Comparison of ENCODE assay signal across 9 cellular contexts in the genomic region with DNA sequence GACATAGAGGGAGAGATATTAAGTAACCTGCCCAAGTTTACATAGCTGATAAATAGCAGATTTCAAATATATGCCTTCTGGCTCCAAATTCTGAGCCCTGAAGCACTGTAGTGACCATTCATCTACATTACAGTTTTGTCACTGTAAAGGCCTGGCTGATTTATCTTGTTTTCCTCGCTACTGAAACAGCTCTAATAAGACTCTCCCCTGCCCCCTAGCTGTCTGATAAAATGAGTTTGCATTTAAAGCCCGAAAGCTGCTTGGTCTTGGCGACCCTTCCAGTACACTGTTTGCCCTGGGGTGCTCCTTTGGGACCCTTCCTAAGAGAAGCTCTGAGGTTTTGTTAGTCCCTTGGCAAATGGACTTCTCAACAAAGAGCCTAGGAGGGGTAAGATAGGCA. TPM values are rescaled to one million over a fixed set of nuclear protein-coding genes. Genes with fewer than 3 reads are reported as not detected.
DNase-seq lines count a peak whose midpoint lies in the region; ATAC-seq, FAIRE-seq and TF ChIP-seq lines count a peak whose summit lies in the region.
"Had no signal": no experiment of that assay in that cellular context is flagged by ENCODE, and none has a peak within 500 bp of the region (broad histone marks: within the 10 kb centered on the region; RNA-seq: fewer than 3 reads in every experiment).

No MANE protein-coding gene starts in this region.

- ATAC-seq in HG03354 (IDR thresholded peaks at IDR 0.05; ENCODE audit: poor library complexity, severe bottlenecking, unreplicated experiment), result no peak

- peak; percentile 23 for FAIRE-seq in GM12891 (lab: Jason Lieb, UNC)

- TF ChIP-seq POLR2A in GM12891 (IDR thresholded peaks at IDR 0.05; ENCODE audit: low read depth, low read length), result no peak

- DNase-seq in A172 (ENCODE audit: low spot score) (peak; percentile 2), GM12891 (ENCODE audit: insufficient read length, low spot score) (no peak), RKO (ENCODE audit: low spot score) (peak; percentile 37), glomerular visceral epithelial cell (ENCODE audit: extremely low spot score) (peak; percentile 12), NOMO-1 treated with dmso at 0.1 percent for 144 hours (lab: John Stamatoyannopoulos, UW; ENCODE audit: unreplicated experiment) (no peak), hippocampal formation (lab: John Stamatoyannopoulos, UW) (no peak), NCI-H1436 treated with DMSO at 0.1 percent for 48 hours (lab: John Stamatoyannopoulos, UW) (no peak)
- DNase-seq: activated CD4-positive, CD25-positive, alpha-beta regulatory T cell treated with anti-CD3 and anti-CD28 coated beads, Interleukin-2, amount 50 U/mL, for 72 hours had no signal

TF ChIP-seq in GM12891, 5 proteins besides CTCF, POLR2A, EP300 and RAD21:
- no peak for TF ChIP-seq SPI1 (IDR thresholded peaks at IDR 0.05; ENCODE audit: low read depth, low read length)
- TF ChIP-seq TAF1 (IDR thresholded peaks at IDR 0.05; ENCODE audit: low read depth, low read length), result no peak
- no peak for TF ChIP-seq POU2F2 (IDR thresholded peaks at IDR 0.05; ENCODE audit: low read depth, low read length)
- no peak for TF ChIP-seq POLR2AphosphoS5 (IDR thresholded peaks at IDR 0.05; ENCODE audit: low read depth, low read length)
- no peak for TF ChIP-seq PAX5 (IDR thresholded peaks at IDR 0.05; ENCODE audit: insufficient read depth, low read length, severe bottlenecking)

RNA-seq across cellular contexts. Expression of a gene that starts 59.7 kb away (rescaled TPM):
- total RNA-seq in A172 (2014; rRNA removed; shearing (Covaris generic)), result 21.6 and 26.0 TPM in 2 replicates
- polyA plus RNA-seq in GM12891 (2012; ENCODE audit: low read depth, missing spikeins), result 4.1 TPM

Comparison
In these comparisons a context has a peak if more than half of its experiments do, and no peak if none do; other contexts are left out.
1. DNase-seq: peak in A172 (single experiment), RKO (single experiment) and glomerular visceral epithelial cell (single experiment); none in GM12891 (single experiment), NOMO-1 treated with dmso at 0.1 percent for 144 hours (single experiment), hippocampal formation (0 of 2) and NCI-H1436 treated with DMSO at 0.1 percent for 48 hours (single experiment).